1 cellular context compared by ENCODE assay signal in the genomic region with DNA sequence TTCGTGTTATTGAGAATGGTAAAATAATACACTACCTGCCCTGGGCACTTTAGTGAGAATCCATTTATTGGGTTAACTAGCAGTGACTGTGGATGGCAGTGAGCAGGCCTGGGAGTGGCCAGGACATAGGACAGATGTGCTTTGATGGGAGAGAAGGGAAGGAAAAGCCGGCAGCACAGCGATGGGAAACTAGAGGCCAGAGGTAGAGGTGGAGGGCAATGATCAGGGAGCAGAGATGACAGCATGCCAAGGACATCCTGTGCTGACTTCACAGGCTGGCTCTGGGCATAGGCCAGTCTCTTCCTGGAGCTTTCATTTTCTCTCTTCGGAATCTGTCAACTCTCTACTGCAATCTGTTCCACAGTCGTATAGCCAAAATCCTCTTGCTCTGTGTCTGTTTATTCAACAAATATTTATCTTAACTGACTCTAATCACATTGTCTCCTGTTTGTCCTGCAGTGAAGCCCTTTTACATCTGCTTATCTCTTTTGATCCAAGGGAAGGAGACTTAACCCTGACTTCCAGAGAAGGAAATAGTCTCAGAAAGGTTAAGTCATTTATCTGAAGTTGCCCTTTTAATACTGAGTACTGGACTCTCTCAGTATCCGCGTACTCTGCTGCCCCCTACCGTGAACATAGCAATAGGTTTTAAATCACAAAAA.
TF ChIP-seq lines count a peak whose summit lies in the region.

No MANE protein-coding gene starts in this region.

TF ChIP-seq in HepG2, 621 proteins besides CTCF, POLR2A, EP300 and RAD21 (continued from another document and continues in another):
- TF ChIP-seq AHDC1 (CRISPR knock-in tag; IDR thresholded peaks at IDR 0.05; ENCODE audit: borderline replicate concordance) (no peak), TAF15 (IDR thresholded peaks at IDR 0.05; ENCODE audit: low read depth, low read length, poor library complexity, severe bottlenecking) (no peak), PITX1 (CRISPR knock-in tag; IDR thresholded peaks at IDR 0.05) (peak; percentile 65), LBX2 (CRISPR knock-in tag; IDR thresholded peaks at IDR 0.05; ENCODE audit: borderline replicate concordance) (no peak), E2F1 (CRISPR knock-in tag; IDR thresholded peaks at IDR 0.05) (no peak), CCAR2 (optimal IDR thresholded peaks at IDR 0.05; ENCODE audit: low read depth, low read length) (no peak), RARG (CRISPR knock-in tag; IDR thresholded peaks at IDR 0.05; ENCODE audit: low read depth) (no peak), ZNF777 (CRISPR knock-in tag; IDR thresholded peaks at IDR 0.05) (no peak), IRF1 (CRISPR knock-in tag; IDR thresholded peaks at IDR 0.05; ENCODE audit: low read depth) (no peak), CBX2 (IDR thresholded peaks at IDR 0.05; ENCODE audit: low read depth, low read length) (no peak), CBX2 (CRISPR knock-in tag; IDR thresholded peaks at IDR 0.05; ENCODE audit: low read depth) (no peak), KAT2B (IDR thresholded peaks at IDR 0.05; ENCODE audit: borderline replicate concordance, low read depth, low read length) (no peak; the same call in 1 of the 2 replicates), CBX5 (CRISPR knock-in tag; IDR thresholded peaks at IDR 0.05; ENCODE audit: borderline replicate concordance) (no peak), HBP1 (CRISPR knock-in tag; IDR thresholded peaks at IDR 0.05; ENCODE audit: low read depth) (no peak), ZNF598 (CRISPR knock-in tag; IDR thresholded peaks at IDR 0.05; ENCODE audit: borderline replicate concordance) (no peak; the same call in 1 of the 2 replicates), TBL1XR1 (IDR thresholded peaks at IDR 0.05; ENCODE audit: borderline replicate concordance, low read length, partially characterized antibody) (peak; percentile 22), SMC3 (IDR thresholded peaks at IDR 0.05; ENCODE audit: low read length) (peak; percentile 98), RBM22 (optimal IDR thresholded peaks at IDR 0.05; ENCODE audit: low read length) (no peak), HOXA3 (CRISPR knock-in tag; IDR thresholded peaks at IDR 0.05) (peak; percentile 48; the same call in 1 of the 2 replicates), GATA4 (IDR thresholded peaks at IDR 0.05; ENCODE audit: borderline replicate concordance, low read depth) (no peak), WIZ (CRISPR knock-in tag; IDR thresholded peaks at IDR 0.05) (no peak; the same call in 1 of the 2 replicates), ZNF672 (CRISPR knock-in tag; IDR thresholded peaks at IDR 0.05) (no peak), ZBTB20 (CRISPR knock-in tag; IDR thresholded peaks at IDR 0.05; ENCODE audit: borderline replicate concordance, low read depth) (0 out of 2 replicates have a peak, but pooled peaks have one; percentile 62), ZNF354B (CRISPR knock-in tag; IDR thresholded peaks at IDR 0.05) (no peak), TAF1 (CRISPR knock-in tag; IDR thresholded peaks at IDR 0.05) (no peak), ZNF562 (CRISPR knock-in tag; IDR thresholded peaks at IDR 0.05; ENCODE audit: borderline replicate concordance) (no peak), NR3C1 (CRISPR knock-in tag; IDR thresholded peaks at IDR 0.05) (no peak), SMAD9 (CRISPR knock-in tag; IDR thresholded peaks at IDR 0.05) (no peak), GABPA (IDR thresholded peaks at IDR 0.05; ENCODE audit: low read depth, low read length) (no peak), GABPA (CRISPR knock-in tag; IDR thresholded peaks at IDR 0.05; ENCODE audit: low read depth) (0 out of 2 replicates have a peak, but pooled peaks have one; percentile 55), GTF3A (CRISPR knock-in tag; conservative IDR thresholded peaks at IDR 0.05) (no peak), ZNF776 (CRISPR knock-in tag; IDR thresholded peaks at IDR 0.05) (no peak)
- TF ChIP-seq, protein P1, sequence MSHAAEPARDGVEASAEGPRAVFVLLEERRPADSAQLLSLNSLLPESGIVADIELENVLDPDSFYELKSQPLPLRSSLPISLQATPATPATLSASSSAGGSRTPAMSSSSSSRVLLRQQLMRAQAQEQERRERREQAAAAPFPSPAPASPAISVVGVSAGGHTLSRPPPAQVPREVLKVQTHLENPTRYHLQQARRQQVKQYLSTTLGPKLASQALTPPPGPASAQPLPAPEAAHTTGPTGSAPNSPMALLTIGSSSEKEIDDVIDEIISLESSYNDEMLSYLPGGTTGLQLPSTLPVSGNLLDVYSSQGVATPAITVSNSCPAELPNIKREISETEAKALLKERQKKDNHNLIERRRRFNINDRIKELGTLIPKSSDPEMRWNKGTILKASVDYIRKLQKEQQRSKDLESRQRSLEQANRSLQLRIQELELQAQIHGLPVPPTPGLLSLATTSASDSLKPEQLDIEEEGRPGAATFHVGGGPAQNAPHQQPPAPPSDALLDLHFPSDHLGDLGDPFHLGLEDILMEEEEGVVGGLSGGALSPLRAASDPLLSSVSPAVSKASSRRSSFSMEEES (CRISPR knock-in tag; IDR thresholded peaks at IDR 0.05) = no peak; the same call in 1 of the 2 replicates
- TF ChIP-seq, protein P2, sequence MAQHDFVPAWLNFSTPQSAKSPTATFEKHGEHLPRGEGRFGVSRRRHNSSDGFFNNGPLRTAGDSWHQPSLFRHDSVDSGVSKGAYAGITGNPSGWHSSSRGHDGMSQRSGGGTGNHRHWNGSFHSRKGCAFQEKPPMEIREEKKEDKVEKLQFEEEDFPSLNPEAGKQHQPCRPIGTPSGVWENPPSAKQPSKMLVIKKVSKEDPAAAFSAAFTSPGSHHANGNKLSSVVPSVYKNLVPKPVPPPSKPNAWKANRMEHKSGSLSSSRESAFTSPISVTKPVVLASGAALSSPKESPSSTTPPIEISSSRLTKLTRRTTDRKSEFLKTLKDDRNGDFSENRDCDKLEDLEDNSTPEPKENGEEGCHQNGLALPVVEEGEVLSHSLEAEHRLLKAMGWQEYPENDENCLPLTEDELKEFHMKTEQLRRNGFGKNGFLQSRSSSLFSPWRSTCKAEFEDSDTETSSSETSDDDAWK (CRISPR knock-in tag; IDR thresholded peaks at IDR 0.05) = no peak
- TF ChIP-seq, protein P3, sequence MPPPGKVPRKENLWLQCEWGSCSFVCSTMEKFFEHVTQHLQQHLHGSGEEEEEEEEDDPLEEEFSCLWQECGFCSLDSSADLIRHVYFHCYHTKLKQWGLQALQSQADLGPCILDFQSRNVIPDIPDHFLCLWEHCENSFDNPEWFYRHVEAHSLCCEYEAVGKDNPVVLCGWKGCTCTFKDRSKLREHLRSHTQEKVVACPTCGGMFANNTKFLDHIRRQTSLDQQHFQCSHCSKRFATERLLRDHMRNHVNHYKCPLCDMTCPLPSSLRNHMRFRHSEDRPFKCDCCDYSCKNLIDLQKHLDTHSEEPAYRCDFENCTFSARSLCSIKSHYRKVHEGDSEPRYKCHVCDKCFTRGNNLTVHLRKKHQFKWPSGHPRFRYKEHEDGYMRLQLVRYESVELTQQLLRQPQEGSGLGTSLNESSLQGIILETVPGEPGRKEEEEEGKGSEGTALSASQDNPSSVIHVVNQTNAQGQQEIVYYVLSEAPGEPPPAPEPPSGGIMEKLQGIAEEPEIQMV (CRISPR knock-in tag; IDR thresholded peaks at IDR 0.05; ENCODE audit: low read depth) = no peak; the same call in 1 of the 2 replicates
- TF ChIP-seq, protein P4, sequence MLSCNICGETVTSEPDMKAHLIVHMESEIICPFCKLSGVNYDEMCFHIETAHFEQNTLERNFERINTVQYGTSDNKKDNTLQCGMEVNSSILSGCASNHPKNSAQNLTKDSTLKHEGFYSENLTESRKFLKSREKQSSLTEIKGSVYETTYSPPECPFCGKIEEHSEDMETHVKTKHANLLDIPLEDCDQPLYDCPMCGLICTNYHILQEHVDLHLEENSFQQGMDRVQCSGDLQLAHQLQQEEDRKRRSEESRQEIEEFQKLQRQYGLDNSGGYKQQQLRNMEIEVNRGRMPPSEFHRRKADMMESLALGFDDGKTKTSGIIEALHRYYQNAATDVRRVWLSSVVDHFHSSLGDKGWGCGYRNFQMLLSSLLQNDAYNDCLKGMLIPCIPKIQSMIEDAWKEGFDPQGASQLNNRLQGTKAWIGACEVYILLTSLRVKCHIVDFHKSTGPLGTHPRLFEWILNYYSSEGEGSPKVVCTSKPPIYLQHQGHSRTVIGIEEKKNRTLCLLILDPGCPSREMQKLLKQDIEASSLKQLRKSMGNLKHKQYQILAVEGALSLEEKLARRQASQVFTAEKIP (CRISPR knock-in tag; IDR thresholded peaks at IDR 0.05; ENCODE audit: borderline replicate concordance) = no peak
- TF ChIP-seq, protein P5, sequence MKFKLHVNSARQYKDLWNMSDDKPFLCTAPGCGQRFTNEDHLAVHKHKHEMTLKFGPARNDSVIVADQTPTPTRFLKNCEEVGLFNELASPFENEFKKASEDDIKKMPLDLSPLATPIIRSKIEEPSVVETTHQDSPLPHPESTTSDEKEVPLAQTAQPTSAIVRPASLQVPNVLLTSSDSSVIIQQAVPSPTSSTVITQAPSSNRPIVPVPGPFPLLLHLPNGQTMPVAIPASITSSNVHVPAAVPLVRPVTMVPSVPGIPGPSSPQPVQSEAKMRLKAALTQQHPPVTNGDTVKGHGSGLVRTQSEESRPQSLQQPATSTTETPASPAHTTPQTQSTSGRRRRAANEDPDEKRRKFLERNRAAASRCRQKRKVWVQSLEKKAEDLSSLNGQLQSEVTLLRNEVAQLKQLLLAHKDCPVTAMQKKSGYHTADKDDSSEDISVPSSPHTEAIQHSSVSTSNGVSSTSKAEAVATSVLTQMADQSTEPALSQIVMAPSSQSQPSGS (CRISPR knock-in tag; IDR thresholded peaks at IDR 0.05) = no peak
- TF ChIP-seq, protein P6, sequence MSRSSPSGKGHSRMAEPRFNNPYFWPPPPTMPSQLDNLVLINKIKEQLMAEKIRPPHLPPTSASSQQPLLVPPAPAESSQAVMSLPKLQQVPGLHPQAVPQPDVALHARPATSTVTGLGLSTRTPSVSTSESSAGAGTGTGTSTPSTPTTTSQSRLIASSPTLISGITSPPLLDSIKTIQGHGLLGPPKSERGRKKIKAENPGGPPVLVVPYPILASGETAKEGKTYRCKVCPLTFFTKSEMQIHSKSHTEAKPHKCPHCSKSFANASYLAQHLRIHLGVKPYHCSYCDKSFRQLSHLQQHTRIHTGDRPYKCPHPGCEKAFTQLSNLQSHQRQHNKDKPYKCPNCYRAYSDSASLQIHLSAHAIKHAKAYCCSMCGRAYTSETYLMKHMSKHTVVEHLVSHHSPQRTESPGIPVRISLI (CRISPR knock-in tag; IDR thresholded peaks at IDR 0.05; ENCODE audit: borderline replicate concordance) = peak; percentile 57; the same call in 1 of the 2 replicates
